In genomic region chr20:527571-527886, GRCh38 we compare ENCODE assay signal across 21 cellular contexts. TPM values are rescaled to one million over a fixed set of nuclear protein-coding genes. Genes with fewer than 3 reads are reported as not detected.
DNase-seq lines count a peak whose midpoint lies in the region; ATAC-seq, FAIRE-seq and TF ChIP-seq lines count a peak whose summit lies in the region.
"Had no signal": no experiment of that assay in that cellular context is flagged by ENCODE, and none has a peak within 500 bp of the region (broad histone marks: within the 10 kb centered on the region; RNA-seq: fewer than 3 reads in every experiment).

No MANE protein-coding gene starts in this region.

- H3K4me1 Mint-ChIP-seq in GM23338 (peaks cover 26% of the 10 kb centered on the region), glutamatergic neuron (ENCODE audit: low read depth, unreplicated experiment) (peaks cover 1% of the 10 kb centered on the region), memory B cell (peaks cover 5% of the 10 kb centered on the region)

- peaks cover 49% of the 10 kb centered on the region for H3K36me3 Mint-ChIP-seq in GM23338 (ENCODE audit: low read depth)
- H3K36me3 Mint-ChIP-seq in glutamatergic neuron (ENCODE audit: unreplicated experiment) = peaks cover 23% of the 10 kb centered on the region
- peaks cover 33% of the 10 kb centered on the region for H3K36me3 Mint-ChIP-seq in memory B cell

- H3K9me2 ChIP-seq in GM23338 (ENCODE audit: insufficient read depth) = no peaks in the 10 kb centered on the region

- FAIRE-seq in GM12891 (lab: Jason Lieb, UNC) = no peak

- H3K27me3 Mint-ChIP-seq in GM23338 (ENCODE audit: insufficient read depth, low read depth, poor library complexity) (peaks cover 6% of the 10 kb centered on the region), glutamatergic neuron (ENCODE audit: unreplicated experiment) (peaks cover 4% of the 10 kb centered on the region), memory B cell (no peaks in the 10 kb centered on the region)
- H3K27me3 Mint-ChIP-seq: CD4-positive, CD25-positive, alpha-beta regulatory T cell; IgD-negative memory B cell had no signal

- POLR2A ChIA-PET in GM10248 (lab: Yijun Ruan, JAX) = no interaction called here

- ATAC-seq in GM23338 (no peak), memory B cell (ENCODE audit: low read depth) (no peak), HG03342 (IDR thresholded peaks at IDR 0.05; ENCODE audit: unreplicated experiment) (no peak)

- H3K9me3 Mint-ChIP-seq in GM23338 (no peaks in the 10 kb centered on the region; the same call in 2 of the 3 replicates), glutamatergic neuron (ENCODE audit: unreplicated experiment) (peaks cover 12% of the 10 kb centered on the region), memory B cell (peaks cover 14% of the 10 kb centered on the region)

- H3K79me2 ChIP-seq in GM23338 (replicated peaks; ENCODE audit: insufficient read depth) = peaks cover 100% of the 10 kb centered on the region

- TF ChIP-seq POLR2A in GM12891 (IDR thresholded peaks at IDR 0.05; ENCODE audit: low read depth, low read length) = no peak

- H4K20me1 ChIP-seq in GM23338 (replicated peaks; ENCODE audit: insufficient read depth) = peaks cover 90% of the 10 kb centered on the region

- no peak overlapping the region for H3K4me2 ChIP-seq in GM23338

- H3F3A ChIP-seq in GM23338 (replicated peaks; ENCODE audit: low read depth) = no peaks in the 10 kb centered on the region

- H3K27ac ChIP-seq in GM23338 (ENCODE audit: low read depth) = 0 out of 2 replicates have a peak overlapping the region, but pooled peaks have one; percentile 24

- H3K4me3 Mint-ChIP-seq in GM23338 (no peak overlapping the region), glutamatergic neuron (ENCODE audit: unreplicated experiment) (no peak overlapping the region), memory B cell (no peak overlapping the region)
- H3K4me3 Mint-ChIP-seq: CD4-positive, CD25-positive, alpha-beta regulatory T cell; IgD-negative memory B cell had no signal

- DNase-seq in GM12891 (ENCODE audit: insufficient read length, low spot score) (no peak), GM23338 (ENCODE audit: low spot score) (no peak), glutamatergic neuron (no peak), memory B cell (ENCODE audit: low spot score in 2 of 2) (no peak), GM10248 (ENCODE audit: extremely low spot score) (no peak), NCI-H526 treated with DMSO at 0.1 percent for 48 hours (lab: John Stamatoyannopoulos, UW) (no peak)
- DNase-seq: CD4-positive, CD25-positive, alpha-beta regulatory T cell; COR-L47; DMS 273 treated with DMSO at 0.1 percent for 48 hours; DMS79 treated with DMSO at 0.1 percent for 48 hours; GOT3; HCEC 1CT; NCI-H1417; NCI-H1694 treated with DMSO at 0.1 percent for 48 hours; NCI-H2081 treated with DMSO at 0.1 percent for 48 hours; NCI-H446; NCI-H526; OCI-M1; SHP77 had no signal

- no peak overlapping the region for H2AFZ ChIP-seq in GM23338

- peaks cover 16% of the 10 kb centered on the region for H3K36me3 ChIP-seq in GM23338 (ENCODE audit: insufficient read depth)

- H3K27me3 ChIP-seq in GM23338 (ENCODE audit: insufficient read depth) = no peaks in the 10 kb centered on the region

- no peak for TF ChIP-seq CTCF in GM23338 (conservative IDR thresholded peaks at IDR 0.05; ENCODE audit: low read depth in 2 of 2)
- no peak for TF ChIP-seq CTCF in glutamatergic neuron (IDR thresholded peaks at IDR 0.05; ENCODE audit: partially characterized antibody, unreplicated experiment)
- no peak for TF ChIP-seq CTCF in GM10248 (IDR thresholded peaks at IDR 0.05; ENCODE audit: control extremely low read depth, extremely low read depth, low read depth, missing control alignments)

- no peak overlapping the region for H3K4me3 ChIP-seq in GM23338

- peaks cover 17% of the 10 kb centered on the region for H3K4me1 ChIP-seq in GM23338 (ENCODE audit: insufficient read depth)

- no peak overlapping the region for H3K27ac Mint-ChIP-seq in GM23338
- H3K27ac Mint-ChIP-seq in glutamatergic neuron (ENCODE audit: unreplicated experiment) = peak overlapping the region; percentile 20
- H3K27ac Mint-ChIP-seq in memory B cell = peak overlapping the region; percentile 46
- H3K27ac Mint-ChIP-seq: IgD-negative memory B cell had no signal

- CTCF ChIA-PET in GM10248 (lab: Yijun Ruan, JAX) = interaction anchor here (0.9 kb wide), 1 partner anchor 33 kb away, joined by 3 read pairs; no protein-coding TSS in a partner anchor

TF ChIP-seq in GM12891, 5 proteins besides CTCF, POLR2A, EP300 and RAD21:
- 0 out of 2 replicates have a peak, but pooled peaks have one; percentile 16 for TF ChIP-seq POLR2AphosphoS5 (IDR thresholded peaks at IDR 0.05; ENCODE audit: low read depth, low read length)
- no peak for TF ChIP-seq SPI1 (IDR thresholded peaks at IDR 0.05; ENCODE audit: low read depth, low read length)

TF ChIP-seq in GM23338, 12 proteins besides CTCF, POLR2A, EP300 and RAD21 (continues in another document):
- TF ChIP-seq REST (IDR thresholded peaks at IDR 0.05; ENCODE audit: unreplicated experiment) = no peak
- no peak for TF ChIP-seq ZNF114 (CRISPR knock-in tag; IDR thresholded peaks at IDR 0.05)
- TF ChIP-seq JUNB (IDR thresholded peaks at IDR 0.05; ENCODE audit: unreplicated experiment) = no peak

RNA-seq across cellular contexts. Expression of gene CSNK2A1, which starts 16.1 kb away (rescaled TPM):
- polyA plus RNA-seq in GM12891 (2012; ENCODE audit: low read depth, missing spikeins) = 76.8 TPM
- total RNA-seq in GM23338 (2014; rRNA removed; shearing (Covaris generic)) = 244 and 252 TPM in 2 replicates
- polyA plus RNA-seq in GM23338 (2016; fragmentation: Nextera tagmentation; extraction: Ambion mirVana) = 73.2 and 85.1 TPM in 2 replicates
- 214 TPM for total RNA-seq in glutamatergic neuron (ENCODE audit: unreplicated experiment)
